ENCODE assay signal across 8 cellular contexts in genomic region chr11:114162719-114163123, GRCh38.
DNase-seq lines count a peak whose midpoint lies in the region; ATAC-seq and TF ChIP-seq lines count a peak whose summit lies in the region.

No MANE protein-coding gene starts in this region.

- in situ Hi-C loops in astrocyte of the cerebellum (cut with HindIII; ENCODE audit: low sequenced_read_pairs), result no loop called here

- TF ChIP-seq CTCF in astrocyte of the cerebellum (IDR thresholded peaks at IDR 0.05; ENCODE audit: low read depth, low read length, missing control alignments), result no peak

- DNase-seq in AG20443 (ENCODE audit: low spot score) (peak; percentile 91), NCI-H1092 treated with DMSO at 0.1 percent for 48 hours (lab: John Stamatoyannopoulos, UW) (peak; percentile 96), astrocyte of the cerebellum (ENCODE audit: low read depth) (peak; percentile 100), hippocampal formation (lab: John Stamatoyannopoulos, UW) (peak; percentile 88 to 97), germinal center (ENCODE audit: low spot score) (no peak)

- H3K4me1 ChIP-seq in skeletal muscle satellite cell (ENCODE audit: control insufficient read depth, insufficient read depth, low read length), result peaks cover 90% of the 10 kb centered on the region

- H3K9me3 ChIP-seq in skeletal muscle satellite cell (replicated peaks; ENCODE audit: low read length), result no peaks in the 10 kb centered on the region

- H3K4me3 ChIP-seq in astrocyte of the cerebellum (ENCODE audit: low read depth, low read length) (no peak overlapping the region), skeletal muscle satellite cell (ENCODE audit: low read length) (peak overlapping the region; percentile 42)

- H3K36me3 ChIP-seq in skeletal muscle satellite cell (ENCODE audit: insufficient read depth, low read length), result peaks cover 19% of the 10 kb centered on the region

- no peaks in the 10 kb centered on the region for H3K27me3 ChIP-seq in skeletal muscle satellite cell (ENCODE audit: control insufficient read depth, insufficient read depth, low read length)

- ATAC-seq in HG03521 (IDR thresholded peaks at IDR 0.05; ENCODE audit: unreplicated experiment), result no peak
- ATAC-seq in HG03378 (IDR thresholded peaks at IDR 0.05; ENCODE audit: unreplicated experiment), result no peak

- peak overlapping the region; percentile 90 for H3K9ac ChIP-seq in skeletal muscle satellite cell (ENCODE audit: low read depth, low read length)

- H3K4me2 ChIP-seq in skeletal muscle satellite cell (ENCODE audit: low read length), result peak overlapping the region; percentile 67
